ENCODE assay signal across 17 cellular contexts in genomic region chr6:131206463-131207251, GRCh38.
DNase-seq lines count a peak whose midpoint lies in the region; ATAC-seq and TF ChIP-seq lines count a peak whose summit lies in the region.
"Had no signal": no experiment of that assay in that cellular context is flagged by ENCODE, and none has a peak within 500 bp of the region (broad histone marks: within the 10 kb centered on the region; RNA-seq: fewer than 3 reads in every experiment).

No MANE protein-coding gene starts in this region.

- no peak overlapping the region for H3K27ac ChIP-seq in CD4-positive, CD25-positive, alpha-beta regulatory T cell (ENCODE audit: insufficient read depth, low read length, poor library complexity, severe bottlenecking)
- H3K27ac ChIP-seq in right lobe of liver, result no peak overlapping the region

- H3K36me3 Mint-ChIP-seq in activated CD4-positive, alpha-beta memory T cell treated with anti-CD3 and anti-CD28 coated beads for 36 hours, result peaks cover 8% of the 10 kb centered on the region
- H3K36me3 Mint-ChIP-seq in activated CD4-positive, alpha-beta memory T cell treated with anti-CD3 and anti-CD28 coated beads, Interleukin-2, amount 10 ng/mL, durations not matched to agents 7 days and 5 days (ENCODE audit: low read depth), result peaks cover 10% of the 10 kb centered on the region
- H3K36me3 Mint-ChIP-seq in CD4-positive, CD25-positive, alpha-beta regulatory T cell, result peaks cover 12% of the 10 kb centered on the region
- peaks cover 9% of the 10 kb centered on the region for H3K36me3 Mint-ChIP-seq in WTC11

- H3K4me3 ChIP-seq in CD4-positive, CD25-positive, alpha-beta regulatory T cell (ENCODE audit: low read depth, low read length), result no peak overlapping the region
- no peak overlapping the region for H3K4me3 ChIP-seq in right lobe of liver
- H3K4me3 ChIP-seq: HAP-1 had no signal

- no peak for DNase-seq in activated CD4-positive, alpha-beta memory T cell treated with anti-CD3 and anti-CD28 coated beads for 36 hours
- DNase-seq in activated CD4-positive, alpha-beta memory T cell treated with anti-CD3 and anti-CD28 coated beads, Interleukin-2, amount 10 ng/mL, durations not matched to agents 7 days and 5 days, result no peak
- no peak for DNase-seq in CD4-positive, CD25-positive, alpha-beta regulatory T cell
- DNase-seq in WTC11 (ENCODE audit: low spot score) (no peak), right lobe of liver (no peak), NOMO-1 treated with dmso at 0.1 percent for 144 hours (lab: John Stamatoyannopoulos, UW; ENCODE audit: unreplicated experiment) (no peak), NCI-H1417 treated with DMSO at 0.1 percent for 48 hours (lab: John Stamatoyannopoulos, UW) (no peak)
- no peak for DNase-seq in effector CD8-positive, alpha-beta T cell (lab: John Stamatoyannopoulos, UW)
- DNase-seq: C1 segment of cervical spinal cord, DND-41, GDM1, Karpas-422, MM.1S, NCI-H1105 treated with DMSO at 0.1 percent for 48 hours, NCI-H1930, NCI-H2171 treated with DMSO at 0.1 percent for 48 hours had no signal

- CTCF ChIA-PET in activated CD4-positive, alpha-beta memory T cell treated with anti-CD3 and anti-CD28 coated beads for 36 hours (lab: Charles Lee), result interaction anchor here (3.1 kb wide), 1 partner anchor 327 kb away, joined by 17 read pairs; no protein-coding TSS in a partner anchor
- CTCF ChIA-PET in activated CD4-positive, alpha-beta memory T cell treated with anti-CD3 and anti-CD28 coated beads, Interleukin-2, amount 10 ng/mL, durations not matched to agents 7 days and 5 days (lab: Charles Lee), result no interaction called here
- CTCF ChIA-PET in WTC11 (lab: Charles Lee), result interaction anchor here (0.6 to 1.8 kb wide), 2 partner anchors 304 to 422 kb away, joined by 4 to 5 read pairs; partner anchors contain the start of gene MED23

- no peaks in the 10 kb centered on the region for H3K27me3 ChIP-seq in CD4-positive, CD25-positive, alpha-beta regulatory T cell (ENCODE audit: control insufficient read depth, insufficient read depth, low read length)
- no peaks in the 10 kb centered on the region for H3K27me3 ChIP-seq in right lobe of liver

- H3K4me1 ChIP-seq in CD4-positive, CD25-positive, alpha-beta regulatory T cell (ENCODE audit: control insufficient read depth, insufficient read depth, low read length, poor library complexity, severe bottlenecking), result peaks cover 17% of the 10 kb centered on the region
- no peaks in the 10 kb centered on the region for H3K4me1 ChIP-seq in right lobe of liver
- H3K4me1 ChIP-seq: HAP-1 had no signal

- POLR2A ChIA-PET in activated CD4-positive, alpha-beta memory T cell treated with anti-CD3 and anti-CD28 coated beads for 36 hours (lab: Charles Lee), result interaction anchor here (0.6 kb wide), 1 partner anchor 235 kb away, joined by 3 read pairs; no protein-coding TSS in a partner anchor
- POLR2A ChIA-PET in activated CD4-positive, alpha-beta memory T cell treated with anti-CD3 and anti-CD28 coated beads, Interleukin-2, amount 10 ng/mL, durations not matched to agents 7 days and 5 days (lab: Charles Lee), result no interaction called here
- POLR2A ChIA-PET in WTC11 (lab: Charles Lee), result no interaction called here

- H3K9me3 Mint-ChIP-seq in activated CD4-positive, alpha-beta memory T cell treated with anti-CD3 and anti-CD28 coated beads for 36 hours, result peaks cover 2% of the 10 kb centered on the region
- peaks cover 2% of the 10 kb centered on the region for H3K9me3 Mint-ChIP-seq in activated CD4-positive, alpha-beta memory T cell treated with anti-CD3 and anti-CD28 coated beads, Interleukin-2, amount 10 ng/mL, durations not matched to agents 7 days and 5 days
- H3K9me3 Mint-ChIP-seq in CD4-positive, CD25-positive, alpha-beta regulatory T cell, result peaks cover 0 to 1% (median 0%) of the 10 kb centered on the region in 7 donors
- H3K9me3 Mint-ChIP-seq in WTC11, result peaks cover 7% of the 10 kb centered on the region; the same call in 1 of the 2 replicates

- no peaks in the 10 kb centered on the region for H3K9me3 ChIP-seq in CD4-positive, CD25-positive, alpha-beta regulatory T cell (ENCODE audit: control insufficient read depth in 2 of 2, low read length in 2 of 2)
- no peaks in the 10 kb centered on the region for H3K9me3 ChIP-seq in right lobe of liver
- H3K9me3 ChIP-seq: HAP-1 had no signal

- no peak overlapping the region for H3K4me3 Mint-ChIP-seq in activated CD4-positive, alpha-beta memory T cell treated with anti-CD3 and anti-CD28 coated beads for 36 hours
- no peak overlapping the region for H3K4me3 Mint-ChIP-seq in activated CD4-positive, alpha-beta memory T cell treated with anti-CD3 and anti-CD28 coated beads, Interleukin-2, amount 10 ng/mL, durations not matched to agents 7 days and 5 days
- peak overlapping the region; percentile 2 to 66 (median 12) for H3K4me3 Mint-ChIP-seq in CD4-positive, CD25-positive, alpha-beta regulatory T cell
- H3K4me3 Mint-ChIP-seq in WTC11, result no peak overlapping the region

- intact Hi-C loops in activated CD4-positive, alpha-beta memory T cell treated with anti-CD3 and anti-CD28 coated beads for 36 hours (cut with micrococcal nuclease), result loop anchor here (5.0 kb wide), 1 partner anchor 41 kb away; no protein-coding TSS in a partner anchor
- intact Hi-C loops in right lobe of liver (cut with DNase I), result no loop called here

- H3K27me3 Mint-ChIP-seq in activated CD4-positive, alpha-beta memory T cell treated with anti-CD3 and anti-CD28 coated beads for 36 hours, result no peaks in the 10 kb centered on the region
- H3K27me3 Mint-ChIP-seq in activated CD4-positive, alpha-beta memory T cell treated with anti-CD3 and anti-CD28 coated beads, Interleukin-2, amount 10 ng/mL, durations not matched to agents 7 days and 5 days, result no peaks in the 10 kb centered on the region
- H3K27me3 Mint-ChIP-seq in CD4-positive, CD25-positive, alpha-beta regulatory T cell, result no peaks in the 10 kb centered on the region
- peaks cover 3% of the 10 kb centered on the region for H3K27me3 Mint-ChIP-seq in WTC11 (ENCODE audit: low read depth)

- no peak for ATAC-seq in CD4-positive, CD25-positive, alpha-beta regulatory T cell (ENCODE audit: low read depth in 2 of 2)
- ATAC-seq in WTC11 (no peak), right lobe of liver (peak in 3 of 4 donors; percentile 19 to 69 (median 49))

- H3K36me3 ChIP-seq in CD4-positive, CD25-positive, alpha-beta regulatory T cell (ENCODE audit: control insufficient read depth, insufficient read depth, low read length), result peaks cover 2% of the 10 kb centered on the region
- no peaks in the 10 kb centered on the region for H3K36me3 ChIP-seq in right lobe of liver
- H3K36me3 ChIP-seq: HAP-1 had no signal

- H3K27ac Mint-ChIP-seq in activated CD4-positive, alpha-beta memory T cell treated with anti-CD3 and anti-CD28 coated beads for 36 hours, result peak overlapping the region; percentile 1
- no peak overlapping the region for H3K27ac Mint-ChIP-seq in activated CD4-positive, alpha-beta memory T cell treated with anti-CD3 and anti-CD28 coated beads, Interleukin-2, amount 10 ng/mL, durations not matched to agents 7 days and 5 days
- H3K27ac Mint-ChIP-seq in CD4-positive, CD25-positive, alpha-beta regulatory T cell, result peak overlapping the region; percentile 8 to 92 (median 78)
- 0 out of 2 replicates have a peak overlapping the region, but pooled peaks have one; percentile 46 for H3K27ac Mint-ChIP-seq in WTC11

- H3K4me1 Mint-ChIP-seq in activated CD4-positive, alpha-beta memory T cell treated with anti-CD3 and anti-CD28 coated beads for 36 hours (ENCODE audit: low read depth), result peaks cover 53% of the 10 kb centered on the region
- H3K4me1 Mint-ChIP-seq in activated CD4-positive, alpha-beta memory T cell treated with anti-CD3 and anti-CD28 coated beads, Interleukin-2, amount 10 ng/mL, durations not matched to agents 7 days and 5 days, result peaks cover 21% of the 10 kb centered on the region
- H3K4me1 Mint-ChIP-seq in CD4-positive, CD25-positive, alpha-beta regulatory T cell, result peaks cover 21 to 63% (median 48%) of the 10 kb centered on the region in 4 donors
- H3K4me1 Mint-ChIP-seq in WTC11, result peaks cover 49% of the 10 kb centered on the region

- no peak for TF ChIP-seq CTCF in WTC11 (IDR thresholded peaks at IDR 0.05)
- no peak for TF ChIP-seq CTCF in right lobe of liver (IDR thresholded peaks at IDR 0.05)

- no peak for TF ChIP-seq POLR2A in right lobe of liver (IDR thresholded peaks at IDR 0.05)

- WGBS in right lobe of liver (ENCODE audit: insufficient coverage, low coverage, low lambda C conversion rate, missing lambda C conversion rate), result 55% methylated on average over 2 of the region's 2 CpGs

TF ChIP-seq in WTC11, 78 proteins besides CTCF, POLR2A, EP300 and RAD21:
- no peak for TF ChIP-seq JUN (CRISPR knock-in tag; IDR thresholded peaks at IDR 0.05)
- TF ChIP-seq, protein P1, sequence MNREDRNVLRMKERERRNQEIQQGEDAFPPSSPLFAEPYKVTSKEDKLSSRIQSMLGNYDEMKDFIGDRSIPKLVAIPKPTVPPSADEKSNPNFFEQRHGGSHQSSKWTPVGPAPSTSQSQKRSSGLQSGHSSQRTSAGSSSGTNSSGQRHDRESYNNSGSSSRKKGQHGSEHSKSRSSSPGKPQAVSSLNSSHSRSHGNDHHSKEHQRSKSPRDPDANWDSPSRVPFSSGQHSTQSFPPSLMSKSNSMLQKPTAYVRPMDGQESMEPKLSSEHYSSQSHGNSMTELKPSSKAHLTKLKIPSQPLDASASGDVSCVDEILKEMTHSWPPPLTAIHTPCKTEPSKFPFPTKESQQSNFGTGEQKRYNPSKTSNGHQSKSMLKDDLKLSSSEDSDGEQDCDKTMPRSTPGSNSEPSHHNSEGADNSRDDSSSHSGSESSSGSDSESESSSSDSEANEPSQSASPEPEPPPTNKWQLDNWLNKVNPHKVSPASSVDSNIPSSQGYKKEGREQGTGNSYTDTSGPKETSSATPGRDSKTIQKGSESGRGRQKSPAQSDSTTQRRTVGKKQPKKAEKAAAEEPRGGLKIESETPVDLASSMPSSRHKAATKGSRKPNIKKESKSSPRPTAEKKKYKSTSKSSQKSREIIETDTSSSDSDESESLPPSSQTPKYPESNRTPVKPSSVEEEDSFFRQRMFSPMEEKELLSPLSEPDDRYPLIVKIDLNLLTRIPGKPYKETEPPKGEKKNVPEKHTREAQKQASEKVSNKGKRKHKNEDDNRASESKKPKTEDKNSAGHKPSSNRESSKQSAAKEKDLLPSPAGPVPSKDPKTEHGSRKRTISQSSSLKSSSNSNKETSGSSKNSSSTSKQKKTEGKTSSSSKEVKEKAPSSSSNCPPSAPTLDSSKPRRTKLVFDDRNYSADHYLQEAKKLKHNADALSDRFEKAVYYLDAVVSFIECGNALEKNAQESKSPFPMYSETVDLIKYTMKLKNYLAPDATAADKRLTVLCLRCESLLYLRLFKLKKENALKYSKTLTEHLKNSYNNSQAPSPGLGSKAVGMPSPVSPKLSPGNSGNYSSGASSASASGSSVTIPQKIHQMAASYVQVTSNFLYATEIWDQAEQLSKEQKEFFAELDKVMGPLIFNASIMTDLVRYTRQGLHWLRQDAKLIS (CRISPR knock-in tag; IDR thresholded peaks at IDR 0.05; ENCODE audit: borderline replicate concordance), result no peak

Comparison
In these comparisons a context has a peak if more than half of its experiments do, and no peak if none do; other contexts are left out.
1. H3K4me3 Mint-ChIP-seq: peak in CD4-positive, CD25-positive, alpha-beta regulatory T cell (4 of 4); none in activated CD4-positive, alpha-beta memory T cell treated with anti-CD3 and anti-CD28 coated beads for 36 hours (single experiment), activated CD4-positive, alpha-beta memory T cell treated with anti-CD3 and anti-CD28 coated beads, Interleukin-2, amount 10 ng/mL, durations not matched to agents 7 days and 5 days (single experiment) and WTC11 (single experiment).
2. ATAC-seq: peak in right lobe of liver (3 of 4); none in CD4-positive, CD25-positive, alpha-beta regulatory T cell (0 of 2) and WTC11 (single experiment).